ENCODE assay signal across 8 cellular contexts in the genomic region with DNA sequence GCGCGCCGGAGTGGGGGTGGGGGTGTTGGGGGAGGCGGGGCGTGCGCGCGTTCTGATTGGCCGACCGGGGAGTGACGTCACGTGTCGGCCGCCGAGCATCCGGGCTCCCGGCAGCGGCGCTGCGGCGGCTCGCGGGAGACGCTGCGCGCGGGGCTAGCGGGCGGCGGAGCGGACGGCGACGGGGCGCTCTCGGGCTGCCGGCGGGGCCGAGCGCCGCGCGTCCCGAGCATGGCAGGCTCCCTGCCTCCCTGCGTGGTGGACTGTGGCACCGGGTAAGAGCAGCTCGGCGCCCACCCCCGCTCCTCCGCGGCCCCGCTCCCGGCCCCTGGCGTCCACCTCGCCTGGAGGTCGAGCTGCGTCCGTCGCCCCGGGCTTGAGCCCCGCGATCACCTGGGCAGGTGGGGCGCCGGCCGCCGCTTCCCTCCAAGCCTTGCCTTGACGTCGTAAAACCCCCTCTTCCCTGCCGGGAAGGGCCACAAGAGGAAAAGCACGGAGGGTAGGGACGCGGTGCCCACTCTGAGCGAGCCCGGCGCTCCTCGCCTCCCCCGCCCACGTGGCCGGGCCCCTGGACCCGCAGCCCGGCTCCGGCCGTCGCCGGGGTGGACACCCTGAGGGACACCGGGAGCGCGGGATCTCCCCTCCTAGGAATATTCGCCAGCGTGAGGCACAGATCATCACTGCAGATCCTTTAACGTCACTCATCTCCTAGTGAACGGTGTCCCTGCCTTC. TPM values are rescaled to one million over a fixed set of nuclear protein-coding genes. Genes with fewer than 3 reads are reported as not detected.
DNase-seq lines count a peak whose midpoint lies in the region; TF ChIP-seq lines count a peak whose summit lies in the region.

A gene (plus strand): TSS at position 98 of the 729 bp plus-strand sequence. CDS start 131 bp downstream, at position 229.

- peak within 1 kb of the TSS; percentile 95 for H3K9ac ChIP-seq in neural cell (ENCODE audit: low read length)

- TF ChIP-seq RAD21 in neural cell (conservative IDR thresholded peaks at IDR 0.05): peak; percentile 53

- DNase-seq in DMS114 treated with DMSO at 0.1 percent for 48 hours (lab: John Stamatoyannopoulos, UW; ENCODE audit: unreplicated experiment) (peak; percentile 52), GM20000 (ENCODE audit: low spot score) (peak; percentile 97), HT1080 (ENCODE audit: low read depth) (peak; percentile 52), RKO (ENCODE audit: low spot score) (peak; percentile 93), fibroblast of the conjunctiva (ENCODE audit: low read depth) (peak; percentile 73)
- DNase-seq in activated effector memory CD4-positive, alpha-beta T cell treated with anti-CD3 and anti-CD28 coated beads, Interleukin-2, amount 50 U/mL, for 16 hours: peak; percentile 95

- no peaks in the 10 kb centered on the region for H3K27me3 ChIP-seq in neural cell (ENCODE audit: insufficient read depth, low read depth, low read length)

- peak within 1 kb of the TSS; percentile 78 for H3K27ac ChIP-seq in neural cell (ENCODE audit: low read length)

- peaks cover 9% of the 10 kb centered on the region for H3K36me3 Mint-ChIP-seq in stimulated activated naive CD8-positive, alpha-beta T cell treated with anti-CD3 and anti-CD28 coated beads, Interleukin-15, Interleukin-2, amounts not matched to agents 100 ng/mL and 50 ng/mL, for 24 hours (ENCODE audit: low read depth)

- no peaks in the 10 kb centered on the region for H4K20me1 ChIP-seq in neural cell (ENCODE audit: insufficient read depth)

- peak within 1 kb of the TSS; percentile 83 for H3K4me2 ChIP-seq in neural cell (ENCODE audit: low read length)

- H3K4me3 ChIP-seq in neural cell (ENCODE audit: low read length): peak within 1 kb of the TSS; percentile 99

- peaks cover 3% of the 10 kb centered on the region for H3F3A ChIP-seq in neural cell (ENCODE audit: insufficient read depth, low read length, poor library complexity, severe bottlenecking)

- no peaks in the 10 kb centered on the region for H3K36me3 ChIP-seq in neural cell (ENCODE audit: insufficient read depth, low read length)

- peaks cover 24% of the 10 kb centered on the region for H3K4me1 Mint-ChIP-seq in stimulated activated naive CD8-positive, alpha-beta T cell treated with anti-CD3 and anti-CD28 coated beads, Interleukin-15, Interleukin-2, amounts not matched to agents 100 ng/mL and 50 ng/mL, for 24 hours (ENCODE audit: low read depth)

- H3K9me3 ChIP-seq in neural cell (ENCODE audit: low read length): no peaks in the 10 kb centered on the region

- no peaks in the 10 kb centered on the region for H3K9me3 Mint-ChIP-seq in stimulated activated naive CD8-positive, alpha-beta T cell treated with anti-CD3 and anti-CD28 coated beads, Interleukin-15, Interleukin-2, amounts not matched to agents 100 ng/mL and 50 ng/mL, for 24 hours

- no peak for TF ChIP-seq CTCF in GM20000 (IDR thresholded peaks at IDR 0.05; ENCODE audit: extremely low read depth, missing control alignments)
- TF ChIP-seq CTCF in neural cell (IDR thresholded peaks at IDR 0.05; ENCODE audit: poor library complexity, severe bottlenecking): no peak

- H3K79me2 ChIP-seq in neural cell (replicated peaks; ENCODE audit: insufficient read depth, low read length): peaks cover 23% of the 10 kb centered on the region

- H3K27me3 Mint-ChIP-seq in stimulated activated naive CD8-positive, alpha-beta T cell treated with anti-CD3 and anti-CD28 coated beads, Interleukin-15, Interleukin-2, amounts not matched to agents 100 ng/mL and 50 ng/mL, for 24 hours: peaks cover 7% of the 10 kb centered on the region

- peak within 1 kb of the TSS; percentile 58 for H2AFZ ChIP-seq in neural cell (ENCODE audit: low read depth, low read length)

- H3K9me2 ChIP-seq in neural cell (ENCODE audit: insufficient read depth, low read length): no peaks in the 10 kb centered on the region

- H3K27ac Mint-ChIP-seq in stimulated activated naive CD8-positive, alpha-beta T cell treated with anti-CD3 and anti-CD28 coated beads, Interleukin-15, Interleukin-2, amounts not matched to agents 100 ng/mL and 50 ng/mL, for 24 hours: peak within 1 kb of the TSS; percentile 96

- H3K4me3 Mint-ChIP-seq in stimulated activated naive CD8-positive, alpha-beta T cell treated with anti-CD3 and anti-CD28 coated beads, Interleukin-15, Interleukin-2, amounts not matched to agents 100 ng/mL and 50 ng/mL, for 24 hours: peak within 1 kb of the TSS; percentile 95

- peak; percentile 20 for TF ChIP-seq EP300 in neural cell (conservative IDR thresholded peaks at IDR 0.05; ENCODE audit: poor library complexity, severe bottlenecking)

TF ChIP-seq in neural cell, 6 proteins besides CTCF, POLR2A, EP300 and RAD21:
- TF ChIP-seq SMC3 (conservative IDR thresholded peaks at IDR 0.05; ENCODE audit: poor library complexity): peak; percentile 41
- TF ChIP-seq, protein P1, sequence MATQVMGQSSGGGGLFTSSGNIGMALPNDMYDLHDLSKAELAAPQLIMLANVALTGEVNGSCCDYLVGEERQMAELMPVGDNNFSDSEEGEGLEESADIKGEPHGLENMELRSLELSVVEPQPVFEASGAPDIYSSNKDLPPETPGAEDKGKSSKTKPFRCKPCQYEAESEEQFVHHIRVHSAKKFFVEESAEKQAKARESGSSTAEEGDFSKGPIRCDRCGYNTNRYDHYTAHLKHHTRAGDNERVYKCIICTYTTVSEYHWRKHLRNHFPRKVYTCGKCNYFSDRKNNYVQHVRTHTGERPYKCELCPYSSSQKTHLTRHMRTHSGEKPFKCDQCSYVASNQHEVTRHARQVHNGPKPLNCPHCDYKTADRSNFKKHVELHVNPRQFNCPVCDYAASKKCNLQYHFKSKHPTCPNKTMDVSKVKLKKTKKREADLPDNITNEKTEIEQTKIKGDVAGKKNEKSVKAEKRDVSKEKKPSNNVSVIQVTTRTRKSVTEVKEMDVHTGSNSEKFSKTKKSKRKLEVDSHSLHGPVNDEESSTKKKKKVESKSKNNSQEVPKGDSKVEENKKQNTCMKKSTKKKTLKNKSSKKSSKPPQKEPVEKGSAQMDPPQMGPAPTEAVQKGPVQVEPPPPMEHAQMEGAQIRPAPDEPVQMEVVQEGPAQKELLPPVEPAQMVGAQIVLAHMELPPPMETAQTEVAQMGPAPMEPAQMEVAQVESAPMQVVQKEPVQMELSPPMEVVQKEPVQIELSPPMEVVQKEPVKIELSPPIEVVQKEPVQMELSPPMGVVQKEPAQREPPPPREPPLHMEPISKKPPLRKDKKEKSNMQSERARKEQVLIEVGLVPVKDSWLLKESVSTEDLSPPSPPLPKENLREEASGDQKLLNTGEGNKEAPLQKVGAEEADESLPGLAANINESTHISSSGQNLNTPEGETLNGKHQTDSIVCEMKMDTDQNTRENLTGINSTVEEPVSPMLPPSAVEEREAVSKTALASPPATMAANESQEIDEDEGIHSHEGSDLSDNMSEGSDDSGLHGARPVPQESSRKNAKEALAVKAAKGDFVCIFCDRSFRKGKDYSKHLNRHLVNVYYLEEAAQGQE (IDR thresholded peaks at IDR 0.05; ENCODE audit: borderline replicate concordance): no peak
- peak; percentile 91 for TF ChIP-seq MXI1 (conservative IDR thresholded peaks at IDR 0.05; ENCODE audit: poor library complexity, severe bottlenecking)
- TF ChIP-seq POLR2AphosphoS5 (IDR thresholded peaks at IDR 0.05): peak; percentile 93
- TF ChIP-seq TAF1 (IDR thresholded peaks at IDR 0.05; ENCODE audit: low read depth): peak; percentile 43
- no peak for TF ChIP-seq EZH2 (IDR thresholded peaks at IDR 0.05; ENCODE audit: borderline replicate concordance, insufficient read depth, low read length, poor library complexity, severe bottlenecking)
TF ChIP-seq in neural cell: peak in this region for 4.

RNA-seq across cellular contexts. Expression of the gene that starts here (rescaled TPM):
- 2.8 and 3.3 TPM in 2 replicates for total RNA-seq in HT1080 (2014; rRNA removed; shearing (Covaris generic))
- 9.3 and 13.0 TPM in 2 replicates for polyA plus RNA-seq in HT1080 (2015; cell fraction: cytosol; rRNA removed)
- 8.8 and 9.2 TPM in 2 replicates for polyA plus RNA-seq in HT1080 (2015; cell fraction: nucleus; rRNA removed)
- 26.4 and 26.7 TPM in 2 replicates for polyA plus RNA-seq in neural cell
- 35.1 and 38.4 TPM in 2 replicates for polyA minus RNA-seq in neural cell

Comparison
In these comparisons a context has a peak if more than half of its experiments do, and no peak if none do; other contexts are left out.
1. Peak in every context shown above with its lines: DNase-seq, H3K4me3 ChIP-seq and H3K27ac ChIP-seq.